9 cellular contexts compared by ENCODE assay signal in the genomic region with DNA sequence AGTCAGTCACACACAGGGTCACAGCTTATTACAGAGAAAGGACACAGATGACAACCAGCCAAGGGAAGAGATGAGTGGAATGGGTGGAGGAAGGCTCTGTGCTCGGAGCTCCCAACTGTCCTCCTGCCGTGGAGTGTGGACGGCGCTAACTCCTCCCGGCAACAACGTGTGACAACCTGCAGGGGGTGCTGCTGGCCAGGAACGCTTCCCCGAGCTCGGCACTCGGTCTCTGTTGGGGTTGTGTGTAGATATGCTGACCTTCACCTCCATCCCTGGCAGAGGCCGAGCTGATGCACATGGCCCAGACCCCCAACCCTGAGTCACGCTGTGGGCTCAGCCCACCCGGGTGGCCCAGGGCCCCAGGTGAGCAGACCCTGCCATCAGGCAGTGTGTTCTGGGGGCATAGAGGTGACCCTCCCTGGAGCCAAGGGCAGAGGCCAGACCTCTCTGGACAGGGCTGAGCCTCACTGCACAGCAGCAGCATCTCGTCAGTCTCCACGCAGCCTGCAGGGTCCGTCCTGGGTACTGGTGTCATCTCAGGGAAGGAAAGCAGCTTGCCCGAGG. TPM values are rescaled to one million over a fixed set of nuclear protein-coding genes. Genes with fewer than 3 reads are reported as not detected.
A peak's percentile ranks its signal among the peaks of the same experiment; 100 is the strongest.
DNase-seq lines count a peak whose midpoint lies in the region; ATAC-seq and TF ChIP-seq lines count a peak whose summit lies in the region.
"Had no signal": no experiment of that assay in that cellular context is flagged by ENCODE, and none has a peak within 500 bp of the region (broad histone marks: within the 10 kb centered on the region; RNA-seq: fewer than 3 reads in every experiment).

No MANE protein-coding gene starts in this region.

- no peak overlapping the region for H3K4me2 ChIP-seq in MM.1S (ENCODE audit: low read depth, low read length)
- no peak overlapping the region for H3K4me2 ChIP-seq in neural progenitor cell

- TF ChIP-seq CTCF in GM10248 (IDR thresholded peaks at IDR 0.05; ENCODE audit: control extremely low read depth, extremely low read depth, low read depth, missing control alignments) (peak; percentile 29), MM.1S (IDR thresholded peaks at IDR 0.05; ENCODE audit: low read length) (0 out of 2 replicates have a peak, but pooled peaks have one; percentile 12), epithelial cell of esophagus (IDR thresholded peaks at IDR 0.05; ENCODE audit: insufficient read depth, low read depth, low read length, missing control alignments) (peak; percentile 30), neural progenitor cell (IDR thresholded peaks at IDR 0.05) (peak; percentile 57)

- peaks cover 28% of the 10 kb centered on the region for H3K36me3 Mint-ChIP-seq in neural progenitor cell
- peaks cover 16% of the 10 kb centered on the region for H3K36me3 Mint-ChIP-seq in activated CD4-positive, alpha-beta memory T cell treated with anti-CD3 and anti-CD28 coated beads, Interleukin-2, amount 10 ng/mL, durations not matched to agents 7 days and 5 days (ENCODE audit: low read depth)

- H3K36me3 ChIP-seq in MM.1S (replicated peaks; ENCODE audit: insufficient read depth, low read length): no peaks in the 10 kb centered on the region
- no peaks in the 10 kb centered on the region for H3K36me3 ChIP-seq in neural progenitor cell

- ATAC-seq in HG02763 (IDR thresholded peaks at IDR 0.05; ENCODE audit: unreplicated experiment) (no peak), HG03175 (IDR thresholded peaks at IDR 0.05; ENCODE audit: unreplicated experiment) (no peak)

- H4K20me1 ChIP-seq in MM.1S (ENCODE audit: insufficient read depth, low read length) (no peaks in the 10 kb centered on the region), neural progenitor cell (ENCODE audit: low read depth) (peaks cover 31% of the 10 kb centered on the region)

- H3K27me3 Mint-ChIP-seq in neural progenitor cell (ENCODE audit: insufficient read depth, low read depth): peaks cover 10% of the 10 kb centered on the region
- no peaks in the 10 kb centered on the region for H3K27me3 Mint-ChIP-seq in activated CD4-positive, alpha-beta memory T cell treated with anti-CD3 and anti-CD28 coated beads, Interleukin-2, amount 10 ng/mL, durations not matched to agents 7 days and 5 days

- H3K9me2 ChIP-seq in MM.1S (replicated peaks; ENCODE audit: insufficient read depth, low read length): no peaks in the 10 kb centered on the region

- peak overlapping the region; percentile 22 for H3K27ac Mint-ChIP-seq in neural progenitor cell
- no peak overlapping the region for H3K27ac Mint-ChIP-seq in activated CD4-positive, alpha-beta memory T cell treated with anti-CD3 and anti-CD28 coated beads, Interleukin-2, amount 10 ng/mL, durations not matched to agents 7 days and 5 days

- H2AFZ ChIP-seq in MM.1S (ENCODE audit: low read length): no peak overlapping the region
- H2AFZ ChIP-seq in neural progenitor cell (replicated peaks): no peak overlapping the region

- no peak for DNase-seq in GM10248 (ENCODE audit: extremely low spot score)
- DNase-seq in MM.1S: no peak
- DNase-seq in epithelial cell of esophagus (ENCODE audit: low read depth): no peak
- peak; percentile 62 for DNase-seq in neural progenitor cell (ENCODE audit: low spot score)
- DNase-seq in activated CD4-positive, alpha-beta memory T cell treated with anti-CD3 and anti-CD28 coated beads, Interleukin-2, amount 10 ng/mL, durations not matched to agents 7 days and 5 days: no peak
- DNase-seq in posterior cingulate gyrus: no peak
- DNase-seq: NCI-H510A treated with DMSO at 0.1 percent for 48 hours had no signal

- H3K4me3 Mint-ChIP-seq in neural progenitor cell: no peak overlapping the region
- H3K4me3 Mint-ChIP-seq in activated CD4-positive, alpha-beta memory T cell treated with anti-CD3 and anti-CD28 coated beads, Interleukin-2, amount 10 ng/mL, durations not matched to agents 7 days and 5 days: no peak overlapping the region

- H3K27me3 ChIP-seq in MM.1S (replicated peaks; ENCODE audit: insufficient read depth, low read length) (no peaks in the 10 kb centered on the region), neural progenitor cell (no peaks in the 10 kb centered on the region)

- H3K9me3 ChIP-seq in MM.1S (replicated peaks; ENCODE audit: insufficient read depth, low read length): no peaks in the 10 kb centered on the region
- H3K9me3 ChIP-seq in neural progenitor cell (ENCODE audit: low read depth): no peaks in the 10 kb centered on the region

- CTCF ChIA-PET in GM10248 (lab: Yijun Ruan, JAX): interaction anchor here (1.0 to 2.4 kb wide), 10 partner anchors 8 to 178 kb away, joined by 3 to 10 read pairs (median 4); no protein-coding TSS in a partner anchor
- CTCF ChIA-PET in activated CD4-positive, alpha-beta memory T cell treated with anti-CD3 and anti-CD28 coated beads, Interleukin-2, amount 10 ng/mL, durations not matched to agents 7 days and 5 days (lab: Charles Lee): interaction anchor here (0.6 to 1.6 kb wide), 4 partner anchors 11 to 81 kb away, joined by 3 to 4 read pairs (median 4); no protein-coding TSS in a partner anchor

- no peak overlapping the region for H3K4me3 ChIP-seq in MM.1S (ENCODE audit: low read length)
- no peak overlapping the region for H3K4me3 ChIP-seq in epithelial cell of esophagus (ENCODE audit: low read length)
- no peak overlapping the region for H3K4me3 ChIP-seq in neural progenitor cell

- intact Hi-C loops in posterior cingulate gyrus (cut with DNase I): loop anchor here (5.0 kb wide), 1 partner anchor 48 kb away; no protein-coding TSS in a partner anchor

- H3K27ac ChIP-seq in MM.1S (ENCODE audit: low read length): no peak overlapping the region
- H3K27ac ChIP-seq in neural progenitor cell: no peak overlapping the region

- H3K9ac ChIP-seq in MM.1S (ENCODE audit: low read length) (no peak overlapping the region), neural progenitor cell (no peak overlapping the region)

- peaks cover 3% of the 10 kb centered on the region for H3K9me3 Mint-ChIP-seq in neural progenitor cell
- H3K9me3 Mint-ChIP-seq in activated CD4-positive, alpha-beta memory T cell treated with anti-CD3 and anti-CD28 coated beads, Interleukin-2, amount 10 ng/mL, durations not matched to agents 7 days and 5 days: no peaks in the 10 kb centered on the region

- POLR2A ChIA-PET in GM10248 (lab: Yijun Ruan, JAX): interaction anchor here (0.5 kb wide), 1 partner anchor 1120 kb away, joined by 6 read pairs; no protein-coding TSS in a partner anchor
- POLR2A ChIA-PET in activated CD4-positive, alpha-beta memory T cell treated with anti-CD3 and anti-CD28 coated beads, Interleukin-2, amount 10 ng/mL, durations not matched to agents 7 days and 5 days (lab: Charles Lee): no interaction called here

- H3K79me2 ChIP-seq in MM.1S (ENCODE audit: low read length): peaks cover 7% of the 10 kb centered on the region
- peaks cover 18% of the 10 kb centered on the region for H3K79me2 ChIP-seq in neural progenitor cell (ENCODE audit: low read depth)

- H3K4me1 ChIP-seq in MM.1S (ENCODE audit: low read length) (no peaks in the 10 kb centered on the region), neural progenitor cell (peaks cover 20% of the 10 kb centered on the region)

- H3F3A ChIP-seq in MM.1S (ENCODE audit: insufficient read depth, low read length): no peaks in the 10 kb centered on the region
- peaks cover 22% of the 10 kb centered on the region for H3F3A ChIP-seq in neural progenitor cell (ENCODE audit: low read depth)

- H3K4me1 Mint-ChIP-seq in neural progenitor cell: peaks cover 22% of the 10 kb centered on the region
- H3K4me1 Mint-ChIP-seq in activated CD4-positive, alpha-beta memory T cell treated with anti-CD3 and anti-CD28 coated beads, Interleukin-2, amount 10 ng/mL, durations not matched to agents 7 days and 5 days: peaks cover 4% of the 10 kb centered on the region

RNA-seq across cellular contexts. Expression of a gene that starts 14.1 kb away (rescaled TPM):
- total RNA-seq in neural progenitor cell (ENCODE audit: low replicate concordance): 7.0 and 51.8 TPM in 2 replicates
- 10 to 100 TPM; 25.7 to 26.3 TPM for total RNA-seq in activated CD4-positive, alpha-beta memory T cell treated with anti-CD3 and anti-CD28 coated beads, Interleukin-2, amount 10 ng/mL, durations not matched to agents 7 days and 5 days

RNA-seq across cellular contexts. Expression of a gene that starts 20.6 kb away (rescaled TPM):
- total RNA-seq in neural progenitor cell (ENCODE audit: low replicate concordance): 0.71 and 1.8 TPM in 2 replicates
- total RNA-seq in activated CD4-positive, alpha-beta memory T cell treated with anti-CD3 and anti-CD28 coated beads, Interleukin-2, amount 10 ng/mL, durations not matched to agents 7 days and 5 days: not detected

RNA-seq across cellular contexts. Expression of a gene that starts 34.1 kb away (rescaled TPM):
- total RNA-seq in neural progenitor cell (ENCODE audit: low replicate concordance): 2.2 and 30.0 TPM in 2 replicates
- 10 to 100 TPM; 30.0 to 31.1 TPM for total RNA-seq in activated CD4-positive, alpha-beta memory T cell treated with anti-CD3 and anti-CD28 coated beads, Interleukin-2, amount 10 ng/mL, durations not matched to agents 7 days and 5 days

RNA-seq across cellular contexts. Expression of a gene that starts 42.4 kb away (rescaled TPM):
- not detected in 2 replicates for total RNA-seq in neural progenitor cell (ENCODE audit: low replicate concordance)
- not detected for total RNA-seq in activated CD4-positive, alpha-beta memory T cell treated with anti-CD3 and anti-CD28 coated beads, Interleukin-2, amount 10 ng/mL, durations not matched to agents 7 days and 5 days

RNA-seq across cellular contexts. Expression of a gene that starts 46.9 kb away (rescaled TPM):
- total RNA-seq in neural progenitor cell (ENCODE audit: low replicate concordance): not detected in 2 replicates
- not detected for total RNA-seq in activated CD4-positive, alpha-beta memory T cell treated with anti-CD3 and anti-CD28 coated beads, Interleukin-2, amount 10 ng/mL, durations not matched to agents 7 days and 5 days
